10 cellular contexts compared by ENCODE assay signal in genomic region chr22:48782817-48783511, GRCh38.
DNase-seq lines count a peak whose midpoint lies in the region; ATAC-seq and TF ChIP-seq lines count a peak whose summit lies in the region.
"Had no signal": no experiment of that assay in that cellular context is flagged by ENCODE, and none has a peak within 500 bp of the region (broad histone marks: within the 10 kb centered on the region; RNA-seq: fewer than 3 reads in every experiment).

No MANE protein-coding gene starts in this region.

- peak; percentile 23 for DNase-seq in activated CD8-positive, alpha-beta memory T cell treated with anti-CD3 and anti-CD28 coated beads, Interleukin-2, amount 10 ng/mL, durations not matched to agents 7 days and 5 days
- no peak for DNase-seq in activated CD8-positive, alpha-beta memory T cell treated with anti-CD3 and anti-CD28 coated beads, Interleukin-2, amount 50 U/mL, for 48 hours
- DNase-seq in NCI-H526 treated with DMSO at 0.1 percent for 48 hours (lab: John Stamatoyannopoulos, UW) (peak; percentile 2), endodermal cell (peak; percentile 75), smooth muscle cell (lab: John Stamatoyannopoulos, UW; ENCODE audit: unreplicated experiment) (no peak), Ammon's horn (ENCODE audit: low spot score) (no peak), RWPE1 (ENCODE audit: low spot score) (no peak)
- DNase-seq: activated CD4-positive, alpha-beta memory T cell treated with anti-CD3 and anti-CD28 coated beads for 36 hours had no signal

- no peak overlapping the region for H3K9ac ChIP-seq in endodermal cell (ENCODE audit: extremely low read depth, low read length, poor library complexity, severe bottlenecking)
- H3K9ac ChIP-seq in smooth muscle cell (ENCODE audit: low read depth), result no peak overlapping the region

- H3K4me3 ChIP-seq in endodermal cell (ENCODE audit: low read length), result no peak overlapping the region
- H3K4me3 ChIP-seq in smooth muscle cell, result no peak overlapping the region

- H3K9me3 Mint-ChIP-seq in activated CD8-positive, alpha-beta memory T cell treated with anti-CD3 and anti-CD28 coated beads, Interleukin-2, amount 10 ng/mL, durations not matched to agents 7 days and 5 days (ENCODE audit: low read depth), result no peaks in the 10 kb centered on the region
- H3K9me3 Mint-ChIP-seq in endodermal cell, result peaks cover 1% of the 10 kb centered on the region
- H3K9me3 Mint-ChIP-seq: activated CD4-positive, alpha-beta memory T cell treated with anti-CD3 and anti-CD28 coated beads for 36 hours had no signal

- H3K27ac ChIP-seq in endodermal cell (ENCODE audit: low read depth, low read length) (no peak overlapping the region), smooth muscle cell (ENCODE audit: low read depth) (no peak overlapping the region), RWPE1 (no peak overlapping the region)

- H3K36me3 Mint-ChIP-seq in activated CD8-positive, alpha-beta memory T cell treated with anti-CD3 and anti-CD28 coated beads, Interleukin-2, amount 10 ng/mL, durations not matched to agents 7 days and 5 days, result no peaks in the 10 kb centered on the region
- no peaks in the 10 kb centered on the region for H3K36me3 Mint-ChIP-seq in endodermal cell (ENCODE audit: low read depth)
- H3K36me3 Mint-ChIP-seq: activated CD4-positive, alpha-beta memory T cell treated with anti-CD3 and anti-CD28 coated beads for 36 hours had no signal

- H3K4me2 ChIP-seq in smooth muscle cell, result no peak overlapping the region

- H3K27ac Mint-ChIP-seq in activated CD8-positive, alpha-beta memory T cell treated with anti-CD3 and anti-CD28 coated beads, Interleukin-2, amount 10 ng/mL, durations not matched to agents 7 days and 5 days, result no peak overlapping the region
- H3K27ac Mint-ChIP-seq in endodermal cell, result no peak overlapping the region
- H3K27ac Mint-ChIP-seq: activated CD4-positive, alpha-beta memory T cell treated with anti-CD3 and anti-CD28 coated beads for 36 hours; B cell had no signal

- H3K9me3 ChIP-seq in endodermal cell (ENCODE audit: control insufficient read depth, low read length) (no peaks in the 10 kb centered on the region), smooth muscle cell (replicated peaks; ENCODE audit: low read depth) (no peaks in the 10 kb centered on the region)

- H3F3A ChIP-seq in smooth muscle cell (ENCODE audit: low read depth), result no peaks in the 10 kb centered on the region

- POLR2A ChIA-PET in RWPE1 (lab: Yijun Ruan, JAX; ENCODE audit: low non-redundant PET), result no interaction called here

- H3K79me2 ChIP-seq in smooth muscle cell (ENCODE audit: low read depth), result no peaks in the 10 kb centered on the region

- CTCF ChIA-PET in activated CD8-positive, alpha-beta memory T cell treated with anti-CD3 and anti-CD28 coated beads, Interleukin-2, amount 10 ng/mL, durations not matched to agents 7 days and 5 days (lab: Charles Lee), result no interaction called here
- CTCF ChIA-PET in RWPE1 (lab: Yijun Ruan, JAX), result no interaction called here

- no peak overlapping the region for H3K4me3 Mint-ChIP-seq in activated CD8-positive, alpha-beta memory T cell treated with anti-CD3 and anti-CD28 coated beads, Interleukin-2, amount 10 ng/mL, durations not matched to agents 7 days and 5 days
- no peak overlapping the region for H3K4me3 Mint-ChIP-seq in endodermal cell
- H3K4me3 Mint-ChIP-seq: activated CD4-positive, alpha-beta memory T cell treated with anti-CD3 and anti-CD28 coated beads for 36 hours; B cell had no signal

- H2AFZ ChIP-seq in smooth muscle cell (ENCODE audit: low read depth), result no peak overlapping the region

- TF ChIP-seq CTCF in endodermal cell (conservative IDR thresholded peaks at IDR 0.05) (peak; percentile 85), smooth muscle cell (IDR thresholded peaks at IDR 0.05; ENCODE audit: borderline replicate concordance, insufficient read depth, poor library complexity, severe bottlenecking) (peak; percentile 25), RWPE1 (conservative IDR thresholded peaks at IDR 0.05; ENCODE audit: low read depth) (no peak)

- WGBS in endodermal cell (ENCODE audit: insufficient coverage in 1 of 2, insufficient read length in 1 of 2), 2 experiments, result 49 to 59% methylated on average over 12 to 16 of the region's 16 CpGs
- whole genome bisulfite sequencing in smooth muscle cell (ENCODE audit: low lambda C conversion rate), result 47% methylated on average over 16 of the region's 16 CpGs

- H3K27me3 Mint-ChIP-seq in activated CD8-positive, alpha-beta memory T cell treated with anti-CD3 and anti-CD28 coated beads, Interleukin-2, amount 10 ng/mL, durations not matched to agents 7 days and 5 days, result no peaks in the 10 kb centered on the region
- H3K27me3 Mint-ChIP-seq in endodermal cell (ENCODE audit: insufficient read depth), result no peaks in the 10 kb centered on the region
- H3K27me3 Mint-ChIP-seq: B cell had no signal

- ATAC-seq in activated CD8-positive, alpha-beta memory T cell treated with anti-CD3 and anti-CD28 coated beads, Interleukin-2, amount 10 ng/mL, durations not matched to agents 7 days and 5 days, result no peak
- ATAC-seq in HG03378 (IDR thresholded peaks at IDR 0.05; ENCODE audit: unreplicated experiment), result no peak

- no peaks in the 10 kb centered on the region for H3K27me3 ChIP-seq in endodermal cell (ENCODE audit: control insufficient read depth, insufficient read depth, low read length, poor library complexity, severe bottlenecking)
- H3K27me3 ChIP-seq in smooth muscle cell (ENCODE audit: low read depth), result no peaks in the 10 kb centered on the region

- no peaks in the 10 kb centered on the region for H3K4me1 ChIP-seq in endodermal cell (ENCODE audit: control insufficient read depth, insufficient read depth, low read length)
- no peaks in the 10 kb centered on the region for H3K4me1 ChIP-seq in smooth muscle cell (ENCODE audit: low read depth)

- H3K4me1 Mint-ChIP-seq in activated CD8-positive, alpha-beta memory T cell treated with anti-CD3 and anti-CD28 coated beads, Interleukin-2, amount 10 ng/mL, durations not matched to agents 7 days and 5 days, result no peaks in the 10 kb centered on the region
- H3K4me1 Mint-ChIP-seq in endodermal cell, result no peaks in the 10 kb centered on the region
- H3K4me1 Mint-ChIP-seq: B cell had no signal

- H3K36me3 ChIP-seq in endodermal cell (ENCODE audit: control insufficient read depth, insufficient read depth, low read length) (no peaks in the 10 kb centered on the region), smooth muscle cell (ENCODE audit: low read depth) (no peaks in the 10 kb centered on the region)

- H4K20me1 ChIP-seq in smooth muscle cell (ENCODE audit: low read depth), result no peaks in the 10 kb centered on the region

Comparison
In these comparisons a context has a peak if more than half of its experiments do, and no peak if none do; other contexts are left out.
1. DNase-seq: peak in activated CD8-positive, alpha-beta memory T cell treated with anti-CD3 and anti-CD28 coated beads, Interleukin-2, amount 10 ng/mL, durations not matched to agents 7 days and 5 days (single experiment), NCI-H526 treated with DMSO at 0.1 percent for 48 hours (single experiment) and endodermal cell (single experiment); none in activated CD8-positive, alpha-beta memory T cell treated with anti-CD3 and anti-CD28 coated beads, Interleukin-2, amount 50 U/mL, for 48 hours (single experiment), smooth muscle cell (single experiment), Ammon's horn (single experiment) and RWPE1 (single experiment).